In the genomic region with DNA sequence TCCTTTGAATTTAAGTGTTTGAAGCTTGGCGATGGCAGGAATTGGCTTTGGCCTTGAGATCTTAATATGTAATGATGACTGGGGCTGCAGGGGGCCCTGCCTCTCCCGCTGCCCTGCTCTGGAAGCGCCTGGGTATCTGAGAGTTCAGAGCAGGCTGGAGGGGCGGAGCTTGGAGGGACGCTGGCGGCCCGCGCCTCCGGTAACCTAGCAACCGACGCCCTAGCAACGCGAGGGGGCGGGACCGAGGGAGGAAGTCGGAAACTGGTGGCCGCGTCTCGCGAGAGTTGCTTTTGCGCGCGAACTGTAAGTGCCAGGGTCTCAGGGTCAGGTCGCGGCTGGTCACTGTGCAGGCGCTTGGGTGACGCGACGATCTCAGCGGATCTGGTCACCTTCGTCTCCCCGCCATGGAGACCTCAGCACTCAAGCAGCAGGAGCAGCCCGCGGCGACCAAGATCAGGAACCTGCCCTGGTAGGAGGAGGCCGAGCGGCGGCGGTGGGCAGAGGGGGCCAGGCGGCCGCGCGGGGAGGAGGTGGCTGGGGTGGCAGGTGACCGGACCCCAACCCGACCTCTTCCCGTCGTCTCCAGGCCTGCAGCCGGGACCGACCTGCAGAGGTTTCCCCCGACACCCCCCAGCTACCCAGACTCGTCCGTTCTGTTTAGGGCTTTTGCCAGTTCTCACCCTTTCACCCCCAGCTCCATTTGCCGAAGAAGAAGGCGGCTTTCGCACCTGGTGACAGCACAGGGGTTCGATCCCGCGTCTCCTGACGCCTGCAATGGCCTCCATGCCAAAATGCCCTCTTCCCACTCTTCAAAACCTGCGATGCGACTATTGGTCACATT, we compare ENCODE assay signal across 1 cellular context.
A peak's percentile ranks its signal among the peaks of the same experiment; 100 is the strongest.
TF ChIP-seq lines count a peak whose summit lies in the region.

Gene RFC5 (plus strand): TSS at position 280 of the 841 bp plus-strand sequence. CDS start 125 bp downstream, at position 405.

TF ChIP-seq in HCT116, 20 proteins besides CTCF, POLR2A, EP300 and RAD21 (continued from another document):
- TF ChIP-seq REST (IDR thresholded peaks at IDR 0.05; ENCODE audit: low read depth) (no peak), EZH2 (IDR thresholded peaks at IDR 0.05) (no peak), POLR2AphosphoS5 (IDR thresholded peaks at IDR 0.05; ENCODE audit: low read depth, low read length) (peak; percentile 89), CEBPB (IDR thresholded peaks at IDR 0.05; ENCODE audit: low read depth) (no peak), ZFX (IDR thresholded peaks at IDR 0.05) (peak; percentile 54; the same call in 1 of the 2 replicates), ELF1 (IDR thresholded peaks at IDR 0.05; ENCODE audit: borderline replicate concordance, low read depth) (peak; percentile 60; the same call in 1 of the 2 replicates), YY1 (IDR thresholded peaks at IDR 0.05; ENCODE audit: extremely low read depth, insufficient replicate concordance, low read depth, low read length) (no peak), SP1 (IDR thresholded peaks at IDR 0.05; ENCODE audit: low read depth) (no peak; the same call in 1 of the 2 replicates), SIN3A (IDR thresholded peaks at IDR 0.05; ENCODE audit: low read depth) (peak; percentile 57; the same call in 1 of the 2 replicates), JUND (IDR thresholded peaks at IDR 0.05) (no peak), ZNF274 (IDR thresholded peaks at IDR 0.05; ENCODE audit: low read depth, low read length) (no peak)
- TF ChIP-seq, protein P1, sequence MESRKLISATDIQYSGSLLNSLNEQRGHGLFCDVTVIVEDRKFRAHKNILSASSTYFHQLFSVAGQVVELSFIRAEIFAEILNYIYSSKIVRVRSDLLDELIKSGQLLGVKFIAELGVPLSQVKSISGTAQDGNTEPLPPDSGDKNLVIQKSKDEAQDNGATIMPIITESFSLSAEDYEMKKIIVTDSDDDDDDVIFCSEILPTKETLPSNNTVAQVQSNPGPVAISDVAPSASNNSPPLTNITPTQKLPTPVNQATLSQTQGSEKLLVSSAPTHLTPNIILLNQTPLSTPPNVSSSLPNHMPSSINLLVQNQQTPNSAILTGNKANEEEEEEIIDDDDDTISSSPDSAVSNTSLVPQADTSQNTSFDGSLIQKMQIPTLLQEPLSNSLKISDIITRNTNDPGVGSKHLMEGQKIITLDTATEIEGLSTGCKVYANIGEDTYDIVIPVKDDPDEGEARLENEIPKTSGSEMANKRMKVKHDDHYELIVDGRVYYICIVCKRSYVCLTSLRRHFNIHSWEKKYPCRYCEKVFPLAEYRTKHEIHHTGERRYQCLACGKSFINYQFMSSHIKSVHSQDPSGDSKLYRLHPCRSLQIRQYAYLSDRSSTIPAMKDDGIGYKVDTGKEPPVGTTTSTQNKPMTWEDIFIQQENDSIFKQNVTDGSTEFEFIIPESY (IDR thresholded peaks at IDR 0.05; ENCODE audit: extremely low read depth, insufficient replicate concordance, low read length): peak; percentile 98
- TF ChIP-seq, protein P2, sequence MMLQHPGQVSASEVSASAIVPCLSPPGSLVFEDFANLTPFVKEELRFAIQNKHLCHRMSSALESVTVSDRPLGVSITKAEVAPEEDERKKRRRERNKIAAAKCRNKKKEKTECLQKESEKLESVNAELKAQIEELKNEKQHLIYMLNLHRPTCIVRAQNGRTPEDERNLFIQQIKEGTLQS (IDR thresholded peaks at IDR 0.05): no peak
TF ChIP-seq in HCT116: peak in this region for 7.
